ENCODE assay signal across 12 cellular contexts in the genomic region with DNA sequence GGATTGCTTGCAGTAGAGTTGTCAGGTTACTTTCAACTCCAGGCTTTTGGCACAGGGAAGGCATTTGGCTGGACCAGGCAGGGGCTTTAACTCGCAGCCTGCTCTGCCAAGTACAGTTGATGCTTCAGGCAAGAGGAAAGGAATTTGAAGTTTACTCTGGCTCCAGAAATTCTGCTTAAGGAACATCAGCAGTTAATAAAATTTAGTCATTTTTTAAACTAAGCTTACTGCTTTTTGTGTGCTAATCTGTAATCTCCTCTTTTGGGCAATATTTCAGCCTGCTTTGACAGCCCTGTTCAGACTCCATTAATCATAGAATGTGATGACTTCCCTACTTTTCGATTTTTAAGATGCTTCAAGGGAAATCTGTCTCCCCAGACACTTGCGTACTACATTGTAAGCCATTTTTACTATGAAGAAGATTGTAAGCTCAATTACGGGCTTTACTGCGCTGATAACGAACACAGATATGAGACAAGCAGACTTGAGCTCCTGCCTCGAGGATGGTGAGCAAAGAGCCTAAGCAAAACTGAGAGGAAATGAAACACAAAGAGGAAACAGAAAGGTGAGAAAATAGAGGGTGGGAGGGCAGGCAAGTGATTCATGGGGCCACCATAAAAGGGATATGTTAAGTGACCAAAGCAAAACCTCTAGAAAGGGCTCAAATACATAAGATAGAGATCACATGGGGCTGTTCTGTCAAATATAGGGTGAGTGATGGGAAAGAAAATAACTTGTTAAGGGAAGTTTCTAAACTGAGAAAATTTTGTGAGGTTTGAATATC.
A peak's percentile ranks its signal among the peaks of the same experiment; 100 is the strongest.
DNase-seq lines count a peak whose midpoint lies in the region; ATAC-seq, FAIRE-seq and TF ChIP-seq lines count a peak whose summit lies in the region.
"Had no signal": no experiment of that assay in that cellular context is flagged by ENCODE, and none has a peak within 500 bp of the region (broad histone marks: within the 10 kb centered on the region; RNA-seq: fewer than 3 reads in every experiment).

No MANE protein-coding gene starts in this region.

- TF ChIP-seq EP300 in K562 (IDR thresholded peaks at IDR 0.05; ENCODE audit: low read length) = no peak

- H3K27ac ChIP-seq in K562 (ENCODE audit: extremely low read depth, low read depth, low read length) = no peak overlapping the region
- no peak overlapping the region for H3K27ac ChIP-seq in prostate gland
- H3K27ac ChIP-seq in CD4-positive, alpha-beta memory T cell (ENCODE audit: low read depth, low read length) = no peak overlapping the region
- H3K27ac ChIP-seq: lower lobe of right lung, right atrium auricular region had no signal

- TF ChIP-seq RAD21 in K562 (CRISPR knock-in tag; conservative IDR thresholded peaks at IDR 0.05 in 1 of 2, IDR thresholded peaks at IDR 0.05 in 1 of 2) = no peak

- peak overlapping the region in 2 of 7 donors; percentile 32 to 76 for H3K27ac Mint-ChIP-seq in CD4-positive, alpha-beta memory T cell

- peak; percentile 24 for DNase-seq in activated CD4-positive, alpha-beta T cell treated with anti-CD3 and anti-CD28 coated beads for 48 hours
- DNase-seq in activated CD4-positive, alpha-beta T cell treated with anti-CD3 and anti-CD28 coated beads, Interleukin-2, amount 50 U/mL, for 1 hour = no peak
- DNase-seq in MV-4-11 (lab: John Stamatoyannopoulos, UW) (peak; percentile 78), K562 (ENCODE audit: extremely low read depth in 1 of 4, low spot score in 3 of 4) (no peak), prostate gland (ENCODE audit: low spot score) (peak; percentile 76), NCI-H526 treated with DMSO at 0.1 percent for 48 hours (lab: John Stamatoyannopoulos, UW) (no peak), DMS79 (lab: John Stamatoyannopoulos, UW) (no peak)
- no peak for DNase-seq in CD4-positive, alpha-beta memory T cell
- DNase-seq: lower lobe of right lung, NCI-H2029 had no signal

- WGBS in K562 (ENCODE audit: insufficient coverage, low coverage, missing lambda C conversion rate) = under 1% methylated on average over 7 of the region's 7 CpGs
- 16% methylated on average over 7 of the region's 7 CpGs for WGBS in prostate gland

- H3K9me3 ChIP-seq in K562 (replicated peaks; ENCODE audit: control insufficient read depth, insufficient read depth, low read depth, low read length) (no peaks in the 10 kb centered on the region), prostate gland (no peaks in the 10 kb centered on the region)
- no peaks in the 10 kb centered on the region for H3K9me3 ChIP-seq in CD4-positive, alpha-beta memory T cell (ENCODE audit: control insufficient read depth in 1 of 2, low read length in 2 of 2)
- H3K9me3 ChIP-seq: lower lobe of right lung, right atrium auricular region had no signal

- no peaks in the 10 kb centered on the region for H3K9me3 Mint-ChIP-seq in CD4-positive, alpha-beta memory T cell

- no peaks in the 10 kb centered on the region for H3K36me3 ChIP-seq in K562 (ENCODE audit: control insufficient read depth, insufficient read depth, low read length)
- H3K36me3 ChIP-seq in prostate gland = no peaks in the 10 kb centered on the region
- H3K36me3 ChIP-seq in CD4-positive, alpha-beta memory T cell (ENCODE audit: insufficient read depth, low read length) = no peaks in the 10 kb centered on the region
- H3K36me3 ChIP-seq: lower lobe of right lung, right atrium auricular region had no signal

- in situ Hi-C loops in K562 (cut with MboI) = no loop called here

- H3K79me2 ChIP-seq in K562 (ENCODE audit: control insufficient read depth, insufficient read depth, low read length) = no peaks in the 10 kb centered on the region

- H3K9ac ChIP-seq in K562 (ENCODE audit: insufficient read depth in 1 of 2, low read depth in 2 of 2, low read length in 2 of 2) = no peak overlapping the region

- CTCF ChIA-PET in K562 (lab: Yijun Ruan, JAX; ENCODE audit: low intra/inter-chr PET ratio) = no interaction called here
- CTCF ChIA-PET in CD4-positive, alpha-beta memory T cell (lab: Charles Lee; ENCODE audit: partially characterized antibody) = no interaction called here

- H3K36me3 Mint-ChIP-seq in CD4-positive, alpha-beta memory T cell = no peaks in the 10 kb centered on the region

- H2AFZ ChIP-seq in K562 (ENCODE audit: low read depth, low read length) = no peak overlapping the region

- POLR2A ChIA-PET in K562 (lab: Yijun Ruan, JAX) = no interaction called here
- POLR2A ChIA-PET in CD4-positive, alpha-beta memory T cell (lab: Charles Lee; ENCODE audit: partially characterized antibody) = interaction anchor here (1.0 kb wide), 1 partner anchor 78 kb away, joined by 3 read pairs; no protein-coding TSS in a partner anchor

- H3K4me3 Mint-ChIP-seq in CD4-positive, alpha-beta memory T cell = peak overlapping the region in 2 of 8 donors; percentile 31 to 36

- no peak for ATAC-seq in K562
- ATAC-seq: lower lobe of right lung had no signal

- H3K4me2 ChIP-seq in K562 (ENCODE audit: insufficient read depth, low read length) = no peak overlapping the region

- TF ChIP-seq POLR2A in K562 (conservative IDR thresholded peaks at IDR 0.05) = no peak
- TF ChIP-seq POLR2A in prostate gland (IDR thresholded peaks at IDR 0.05) = no peak

- H4K20me1 ChIP-seq in K562 (replicated peaks; ENCODE audit: control insufficient read depth, insufficient read depth, low read length) = no peaks in the 10 kb centered on the region

- H3K4me1 ChIP-seq in K562 (replicated peaks in 1 of 2; ENCODE audit: control insufficient read depth in 2 of 2, insufficient read depth in 2 of 2, low read length in 2 of 2) (no peaks in the 10 kb centered on the region), prostate gland (replicated peaks) (no peaks in the 10 kb centered on the region)
- peaks cover 6% of the 10 kb centered on the region for H3K4me1 ChIP-seq in CD4-positive, alpha-beta memory T cell (ENCODE audit: insufficient read depth, low read length)

- no peak overlapping the region for H3K4me3 ChIP-seq in K562
- H3K4me3 ChIP-seq in prostate gland = no peak overlapping the region
- no peak overlapping the region for H3K4me3 ChIP-seq in CD4-positive, alpha-beta memory T cell (ENCODE audit: low read length in 2 of 2)
- H3K4me3 ChIP-seq: lower lobe of right lung, right atrium auricular region had no signal

- BruUV-seq in K562 (replicated peaks; lab: Mats Ljungman, UMichigan) = no TSS peak

- H3K4me1 Mint-ChIP-seq in CD4-positive, alpha-beta memory T cell = peaks cover 6 to 8% (median 7%) of the 10 kb centered on the region in 4 donors

- H3K9me1 ChIP-seq in K562 (ENCODE audit: control insufficient read depth, insufficient read depth, low read length) = no peaks in the 10 kb centered on the region

- FAIRE-seq in K562 (lab: Jason Lieb, UNC) = no peak
- FAIRE-seq: GM19239 had no signal

- TF ChIP-seq CTCF in K562 (IDR thresholded peaks at IDR 0.05 in 2 of 3, conservative IDR thresholded peaks at IDR 0.05 in 1 of 3; ENCODE audit: insufficient read depth in 2 of 3, low read depth in 1 of 3, low read length in 3 of 3) (no peak), prostate gland (IDR thresholded peaks at IDR 0.05) (no peak)

- intact Hi-C loops in K562 (cut with micrococcal nuclease) (loop anchor here (5.0 kb wide), 1 partner anchor 61 kb away; no protein-coding TSS in a partner anchor), prostate gland (cut with DNase I) (no loop called here)
- intact Hi-C loops in CD4-positive, alpha-beta memory T cell (cut with micrococcal nuclease) = no loop called here

- H3K27me3 ChIP-seq in K562 (ENCODE audit: control insufficient read depth in 2 of 2, insufficient read depth in 2 of 2, low read length in 2 of 2) = peaks cover 6 to 20% of the 10 kb centered on the region in 2 experiments; a peak in 4 of 5 replicates
- no peaks in the 10 kb centered on the region for H3K27me3 ChIP-seq in prostate gland (replicated peaks; ENCODE audit: insufficient read depth)
- no peaks in the 10 kb centered on the region for H3K27me3 ChIP-seq in CD4-positive, alpha-beta memory T cell (ENCODE audit: insufficient read depth, low read length)
- H3K27me3 ChIP-seq: right atrium auricular region had no signal

- no peaks in the 10 kb centered on the region for H3K27me3 Mint-ChIP-seq in CD4-positive, alpha-beta memory T cell

TF ChIP-seq in K562, 482 proteins besides CTCF, POLR2A, EP300 and RAD21 (continues in another document):
- TF ChIP-seq GTF2F1 (IDR thresholded peaks at IDR 0.05; ENCODE audit: low read depth, low read length) (no peak), MEIS2 (IDR thresholded peaks at IDR 0.05; ENCODE audit: partially characterized antibody) (peak; percentile 85), ZNF23 (CRISPR knock-in tag; IDR thresholded peaks at IDR 0.05) (no peak), ID3 (CRISPR knock-in tag; IDR thresholded peaks at IDR 0.05) (no peak), ID3 (tag; IDR thresholded peaks at IDR 0.05) (no peak), KAT7 (CRISPR knock-in tag; IDR thresholded peaks at IDR 0.05; ENCODE audit: borderline replicate concordance) (no peak)
- TF ChIP-seq, protein P1, sequence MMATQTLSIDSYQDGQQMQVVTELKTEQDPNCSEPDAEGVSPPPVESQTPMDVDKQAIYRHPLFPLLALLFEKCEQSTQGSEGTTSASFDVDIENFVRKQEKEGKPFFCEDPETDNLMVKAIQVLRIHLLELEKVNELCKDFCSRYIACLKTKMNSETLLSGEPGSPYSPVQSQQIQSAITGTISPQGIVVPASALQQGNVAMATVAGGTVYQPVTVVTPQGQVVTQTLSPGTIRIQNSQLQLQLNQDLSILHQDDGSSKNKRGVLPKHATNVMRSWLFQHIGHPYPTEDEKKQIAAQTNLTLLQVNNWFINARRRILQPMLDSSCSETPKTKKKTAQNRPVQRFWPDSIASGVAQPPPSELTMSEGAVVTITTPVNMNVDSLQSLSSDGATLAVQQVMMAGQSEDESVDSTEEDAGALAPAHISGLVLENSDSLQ (IDR thresholded peaks at IDR 0.05) = peak; percentile 66; the same call in 1 of the 2 replicates

Comparison
In these comparisons a context has a peak if more than half of its experiments do, and no peak if none do; other contexts are left out.
1. DNase-seq: peak in activated CD4-positive, alpha-beta T cell treated with anti-CD3 and anti-CD28 coated beads for 48 hours (single experiment), MV-4-11 (single experiment) and prostate gland (single experiment); none in activated CD4-positive, alpha-beta T cell treated with anti-CD3 and anti-CD28 coated beads, Interleukin-2, amount 50 U/mL, for 1 hour (single experiment), K562 (0 of 4), NCI-H526 treated with DMSO at 0.1 percent for 48 hours (single experiment), DMS79 (single experiment) and CD4-positive, alpha-beta memory T cell (0 of 5).